ENCODE assay signal across 1 cellular context in the genomic region with DNA sequence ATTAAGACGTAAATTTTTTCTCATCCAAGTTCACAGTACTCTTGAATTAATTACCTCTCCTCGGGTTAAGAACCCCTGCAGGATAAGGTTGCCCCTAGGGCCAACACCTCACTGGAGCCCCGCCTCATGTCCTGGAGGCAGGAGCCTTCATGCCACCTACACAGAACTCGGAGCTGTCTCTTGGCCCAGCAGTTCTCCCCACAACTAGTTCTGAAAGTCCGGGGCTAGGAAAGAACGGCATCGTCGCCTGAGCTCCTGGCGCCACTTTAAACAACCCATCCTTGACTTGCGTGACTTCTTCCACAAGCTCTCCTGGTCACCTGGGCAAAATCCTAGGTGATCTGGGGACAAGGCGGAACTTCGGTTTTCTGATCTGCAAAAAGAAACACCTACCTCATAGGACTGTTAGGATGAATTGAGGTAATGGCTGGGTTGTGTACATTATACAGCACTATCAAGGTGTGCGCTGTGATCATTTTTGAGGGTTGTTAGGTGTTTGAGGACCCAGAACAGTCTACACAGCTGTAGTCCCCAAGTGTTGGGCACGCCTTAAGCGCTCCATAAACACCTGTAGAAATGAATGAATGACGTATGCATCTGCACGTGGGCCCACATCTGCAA.
TF ChIP-seq lines count a peak whose summit lies in the region.

No MANE protein-coding gene starts in this region.

TF ChIP-seq in K562, 482 proteins besides CTCF, POLR2A, EP300 and RAD21 (continued from another document):
- TF ChIP-seq, protein P1, sequence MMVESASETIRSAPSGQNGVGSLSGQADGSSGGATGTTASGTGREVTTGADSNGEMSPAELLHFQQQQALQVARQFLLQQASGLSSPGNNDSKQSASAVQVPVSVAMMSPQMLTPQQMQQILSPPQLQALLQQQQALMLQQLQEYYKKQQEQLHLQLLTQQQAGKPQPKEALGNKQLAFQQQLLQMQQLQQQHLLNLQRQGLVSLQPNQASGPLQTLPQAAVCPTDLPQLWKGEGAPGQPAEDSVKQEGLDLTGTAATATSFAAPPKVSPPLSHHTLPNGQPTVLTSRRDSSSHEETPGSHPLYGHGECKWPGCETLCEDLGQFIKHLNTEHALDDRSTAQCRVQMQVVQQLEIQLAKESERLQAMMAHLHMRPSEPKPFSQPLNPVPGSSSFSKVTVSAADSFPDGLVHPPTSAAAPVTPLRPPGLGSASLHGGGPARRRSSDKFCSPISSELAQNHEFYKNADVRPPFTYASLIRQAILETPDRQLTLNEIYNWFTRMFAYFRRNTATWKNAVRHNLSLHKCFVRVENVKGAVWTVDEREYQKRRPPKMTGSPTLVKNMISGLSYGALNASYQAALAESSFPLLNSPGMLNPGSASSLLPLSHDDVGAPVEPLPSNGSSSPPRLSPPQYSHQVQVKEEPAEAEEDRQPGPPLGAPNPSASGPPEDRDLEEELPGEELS (CRISPR knock-in tag; IDR thresholded peaks at IDR 0.05; ENCODE audit: borderline replicate concordance): no peak
- TF ChIP-seq, protein P2, sequence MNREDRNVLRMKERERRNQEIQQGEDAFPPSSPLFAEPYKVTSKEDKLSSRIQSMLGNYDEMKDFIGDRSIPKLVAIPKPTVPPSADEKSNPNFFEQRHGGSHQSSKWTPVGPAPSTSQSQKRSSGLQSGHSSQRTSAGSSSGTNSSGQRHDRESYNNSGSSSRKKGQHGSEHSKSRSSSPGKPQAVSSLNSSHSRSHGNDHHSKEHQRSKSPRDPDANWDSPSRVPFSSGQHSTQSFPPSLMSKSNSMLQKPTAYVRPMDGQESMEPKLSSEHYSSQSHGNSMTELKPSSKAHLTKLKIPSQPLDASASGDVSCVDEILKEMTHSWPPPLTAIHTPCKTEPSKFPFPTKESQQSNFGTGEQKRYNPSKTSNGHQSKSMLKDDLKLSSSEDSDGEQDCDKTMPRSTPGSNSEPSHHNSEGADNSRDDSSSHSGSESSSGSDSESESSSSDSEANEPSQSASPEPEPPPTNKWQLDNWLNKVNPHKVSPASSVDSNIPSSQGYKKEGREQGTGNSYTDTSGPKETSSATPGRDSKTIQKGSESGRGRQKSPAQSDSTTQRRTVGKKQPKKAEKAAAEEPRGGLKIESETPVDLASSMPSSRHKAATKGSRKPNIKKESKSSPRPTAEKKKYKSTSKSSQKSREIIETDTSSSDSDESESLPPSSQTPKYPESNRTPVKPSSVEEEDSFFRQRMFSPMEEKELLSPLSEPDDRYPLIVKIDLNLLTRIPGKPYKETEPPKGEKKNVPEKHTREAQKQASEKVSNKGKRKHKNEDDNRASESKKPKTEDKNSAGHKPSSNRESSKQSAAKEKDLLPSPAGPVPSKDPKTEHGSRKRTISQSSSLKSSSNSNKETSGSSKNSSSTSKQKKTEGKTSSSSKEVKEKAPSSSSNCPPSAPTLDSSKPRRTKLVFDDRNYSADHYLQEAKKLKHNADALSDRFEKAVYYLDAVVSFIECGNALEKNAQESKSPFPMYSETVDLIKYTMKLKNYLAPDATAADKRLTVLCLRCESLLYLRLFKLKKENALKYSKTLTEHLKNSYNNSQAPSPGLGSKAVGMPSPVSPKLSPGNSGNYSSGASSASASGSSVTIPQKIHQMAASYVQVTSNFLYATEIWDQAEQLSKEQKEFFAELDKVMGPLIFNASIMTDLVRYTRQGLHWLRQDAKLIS (CRISPR knock-in tag; IDR thresholded peaks at IDR 0.05): no peak
- TF ChIP-seq TCF7 (IDR thresholded peaks at IDR 0.05; ENCODE audit: borderline replicate concordance) (no peak), KDM4B (IDR thresholded peaks at IDR 0.05; ENCODE audit: borderline replicate concordance in 2 of 2, low read depth in 1 of 2) (no peak), SNRNP70 (optimal IDR thresholded peaks at IDR 0.05; ENCODE audit: low read depth, low read length) (no peak), ASH1L (IDR thresholded peaks at IDR 0.05; ENCODE audit: borderline replicate concordance, low read depth, partially characterized antibody) (no peak), CAMTA2 (CRISPR knock-in tag; conservative IDR thresholded peaks at IDR 0.05) (no peak), ELF2 (CRISPR knock-in tag; IDR thresholded peaks at IDR 0.05) (no peak), ZNF253 (CRISPR knock-in tag; conservative IDR thresholded peaks at IDR 0.05) (no peak)
TF ChIP-seq in K562: peak in this region for 0.
